ENCODE assay signal across 14 cellular contexts in the genomic region with DNA sequence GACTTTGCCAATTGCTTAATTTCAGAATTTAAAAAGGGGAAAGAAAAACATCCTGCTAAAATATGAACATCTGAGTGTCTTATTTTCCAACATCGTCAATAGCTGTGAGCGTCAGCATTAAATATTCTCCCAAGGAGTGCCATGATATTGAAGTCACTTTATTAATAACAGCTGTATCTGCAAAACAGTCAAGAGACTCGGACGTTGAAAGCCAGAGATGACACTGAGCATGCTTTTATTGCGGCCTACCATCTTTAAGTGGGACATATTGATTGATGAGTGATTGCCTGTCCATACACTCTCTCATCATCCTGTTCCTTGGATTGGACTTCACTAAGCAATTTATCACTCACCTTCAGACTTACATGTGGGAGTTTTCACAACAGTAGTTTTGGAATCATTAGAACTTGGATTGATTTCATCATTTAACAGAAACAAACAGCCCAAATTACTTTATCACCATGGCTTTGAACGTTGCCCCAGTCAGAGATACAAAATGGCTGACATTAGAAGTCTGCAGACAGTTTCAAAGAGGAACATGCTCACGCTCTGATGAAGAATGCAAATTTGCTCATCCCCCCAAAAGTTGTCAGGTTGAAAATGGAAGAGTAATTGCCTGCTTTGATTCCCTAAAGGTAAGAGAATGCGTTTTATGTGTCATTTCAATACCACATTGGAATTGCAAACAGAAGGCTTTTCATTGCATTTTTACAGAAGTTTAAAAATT. TPM values are rescaled to one million over a fixed set of nuclear protein-coding genes. Genes with fewer than 3 reads are reported as not detected.
A peak's percentile ranks its signal among the peaks of the same experiment; 100 is the strongest.
DNase-seq lines count a peak whose midpoint lies in the region; ATAC-seq and TF ChIP-seq lines count a peak whose summit lies in the region.
"Had no signal": no experiment of that assay in that cellular context is flagged by ENCODE, and none has a peak within 500 bp of the region (broad histone marks: within the 10 kb centered on the region; RNA-seq: fewer than 3 reads in every experiment).

No MANE protein-coding gene starts in this region.

- TF ChIP-seq CTCF in AG10803 (conservative IDR thresholded peaks at IDR 0.05; ENCODE audit: low read length) (no peak), Panc1 (IDR thresholded peaks at IDR 0.05) (no peak), esophagus muscularis mucosa (IDR thresholded peaks at IDR 0.05) (no peak), psoas muscle (IDR thresholded peaks at IDR 0.05) (no peak), lower lobe of right lung (IDR thresholded peaks at IDR 0.05) (no peak)

- intact Hi-C loops in Panc1 (cut with micrococcal nuclease; ENCODE audit: unreplicated experiment) (no loop called here), esophagus muscularis mucosa (cut with DNase I) (no loop called here), psoas muscle (cut with DNase I) (no loop called here), lower lobe of right lung (cut with DNase I) (no loop called here)

- H3K27ac ChIP-seq in Panc1 (ENCODE audit: low read length) (peak overlapping the region; percentile 99), esophagus muscularis mucosa (replicated peaks in 1 of 4) (peak overlapping the region; percentile 73 to 83 (median 78)), psoas muscle (peak overlapping the region; percentile 64), lower lobe of right lung (no peak overlapping the region)

- H3K27me3 ChIP-seq in Panc1 (ENCODE audit: control insufficient read depth, insufficient read depth, low read length) (no peaks in the 10 kb centered on the region), esophagus muscularis mucosa (no peaks in the 10 kb centered on the region), psoas muscle (ENCODE audit: insufficient read depth in 3 of 3, low read length in 2 of 3) (no peaks in the 10 kb centered on the region), lower lobe of right lung (ENCODE audit: low read depth) (no peaks in the 10 kb centered on the region)

- ATAC-seq in Panc1: no peak
- ATAC-seq in psoas muscle: no peak
- no peak for ATAC-seq in GM18520 (IDR thresholded peaks at IDR 0.05; ENCODE audit: unreplicated experiment)
- ATAC-seq in lower lobe of right lung: no peak

- POLR2A ChIA-PET in Panc1 (lab: Charles Lee): no interaction called here

- in situ Hi-C loops in Panc1 (cut with HindIII; ENCODE audit: low pct_unique_long_range_greater_than_20kb, low sequenced_read_pairs): no loop called here

- H3K4me3 ChIP-seq in AG10803 (ENCODE audit: low read length) (no peak overlapping the region), Panc1 (ENCODE audit: low read depth in 2 of 2, low read length in 2 of 2) (no peak overlapping the region; a peak in 1 of 4 replicates), esophagus muscularis mucosa (no peak overlapping the region), psoas muscle (no peak overlapping the region), lower lobe of right lung (no peak overlapping the region)

- 62% methylated on average over 8 of the region's 8 CpGs for WGBS in esophagus muscularis mucosa
- 60 to 66% (median 63%) methylated on average over 8 of the region's 8 CpGs for WGBS in psoas muscle, 3 donors

- peak; percentile 67 for DNase-seq in AG10803 (ENCODE audit: low read depth)
- no peak for DNase-seq in Panc1 (ENCODE audit: low read depth, low spot score)
- DNase-seq in esophagus muscularis mucosa (ENCODE audit: extremely low spot score): no peak
- DNase-seq in psoas muscle: no peak
- no peak for DNase-seq in activated CD8-positive, alpha-beta memory T cell treated with anti-CD3 and anti-CD28 coated beads, Interleukin-2, amount 50 U/mL, for 4 hours
- no peak for DNase-seq in lower lobe of right lung
- no peak for DNase-seq in DMS 273 (lab: John Stamatoyannopoulos, UW; ENCODE audit: unreplicated experiment)
- DNase-seq: activated CD4-positive, alpha-beta T cell treated with anti-CD3 and anti-CD28 coated beads, Interleukin-2, amount 50 U/mL, for 48 hours; Calu3; effector CD8-positive, alpha-beta T cell; NCI-H524; RPMI8226; T1000 had no signal

- CTCF ChIA-PET in Panc1 (lab: Charles Lee): no interaction called here

- H3K9me3 ChIP-seq in Panc1 (ENCODE audit: control insufficient read depth, insufficient read depth, low read depth, low read length) (no peaks in the 10 kb centered on the region), esophagus muscularis mucosa (no peaks in the 10 kb centered on the region), psoas muscle (no peaks in the 10 kb centered on the region), lower lobe of right lung (no peaks in the 10 kb centered on the region)

- BruUV-seq in Panc1 (replicated peaks; lab: Mats Ljungman, UMichigan): no TSS peak

- no peak for TF ChIP-seq EP300 in esophagus muscularis mucosa (IDR thresholded peaks at IDR 0.05)

- H3K36me3 ChIP-seq in Panc1 (ENCODE audit: control insufficient read depth, insufficient read depth, low read length): peaks cover 16% of the 10 kb centered on the region; the same call in 1 of the 2 replicates
- H3K36me3 ChIP-seq in esophagus muscularis mucosa: peaks cover 0 to 15% (median 8%) of the 10 kb centered on the region in 4 donors
- H3K36me3 ChIP-seq in psoas muscle (ENCODE audit: insufficient read depth in 1 of 2, low read depth in 1 of 2): peaks cover 5 to 20% of the 10 kb centered on the region in 2 donors
- peaks cover 17% of the 10 kb centered on the region for H3K36me3 ChIP-seq in lower lobe of right lung

- peaks cover 94% of the 10 kb centered on the region for H3K4me1 ChIP-seq in Panc1 (ENCODE audit: control insufficient read depth, insufficient read depth, low read length)
- H3K4me1 ChIP-seq in esophagus muscularis mucosa: peaks cover 72 to 100% (median 97%) of the 10 kb centered on the region in 4 donors
- H3K4me1 ChIP-seq in psoas muscle: peaks cover 86% of the 10 kb centered on the region
- peaks cover 77% of the 10 kb centered on the region for H3K4me1 ChIP-seq in lower lobe of right lung

- TF ChIP-seq POLR2A in esophagus muscularis mucosa (IDR thresholded peaks at IDR 0.05; ENCODE audit: low read depth): no peak

RNA-seq across cellular contexts. Expression of gene MBNL2, which starts 53.8 kb away (rescaled TPM):
- total RNA-seq in Panc1 (2021; ENCODE audit: unreplicated experiment): 103 TPM
- polyA plus RNA-seq in Panc1 (2012; ENCODE audit: insufficient read length): 42.3 TPM
- total RNA-seq in esophagus muscularis mucosa: 100 to 1,000 TPM in 2 of 4 donors, 10 to 100 TPM in 2; 92.8 to 132 (median 101) TPM
- total RNA-seq in psoas muscle: 10 to 100 TPM; 54.3 to 93.1 (median 77.8) TPM
- 10 to 100 TPM; 13.3 to 61.9 (median 27.4) TPM for polyA plus RNA-seq in psoas muscle
- 58.2 TPM for total RNA-seq in lower lobe of right lung
